In the genomic region with DNA sequence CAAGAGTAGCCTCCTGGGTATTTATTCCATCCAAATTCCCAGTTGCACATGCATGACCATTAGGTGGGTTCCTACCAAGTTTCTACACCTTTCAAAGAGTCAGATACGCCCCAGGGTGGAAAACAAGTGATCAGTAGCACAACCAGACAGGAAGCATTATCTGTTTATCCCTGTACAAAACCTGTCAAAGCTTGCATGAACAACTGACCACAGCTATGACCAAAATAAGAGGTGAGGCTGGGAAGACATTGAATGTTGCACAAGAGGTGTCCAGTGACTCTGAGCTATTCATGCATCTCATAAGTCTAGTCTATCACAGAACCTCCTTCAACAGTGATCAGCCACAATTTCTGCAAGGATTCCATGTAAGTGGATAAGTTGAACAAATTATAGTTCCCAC, we compare ENCODE assay signal across 15 cellular contexts. TPM values are rescaled to one million over a fixed set of nuclear protein-coding genes. Genes with fewer than 3 reads are reported as not detected.
"Had no signal": no experiment of that assay in that cellular context is flagged by ENCODE, and none has a peak within 500 bp of the region (broad histone marks: within the 10 kb centered on the region; RNA-seq: fewer than 3 reads in every experiment).

No MANE protein-coding gene starts in this region.

- H3K36me3 ChIP-seq: esophagus squamous epithelium, neutrophil, pancreas, thoracic aorta, upper lobe of left lung, WERI-Rb-1 had no signal

- H3K4me3 ChIP-seq: esophagus squamous epithelium, lung, pancreas, thoracic aorta, upper lobe of left lung had no signal

- H3K27me3 ChIP-seq: esophagus squamous epithelium, pancreas, upper lobe of left lung had no signal

- DNase-seq: activated CD4-positive, alpha-beta T cell treated with anti-CD3 and anti-CD28 coated beads, Interleukin-2, amount 50 U/mL, for 48 hours; activated gamma-delta T cell treated with Interleukin-2 at 50 U/mL for 16 hours; activated T-cell treated with anti-CD3 and anti-CD28 coated beads for 4 hours; amniotic stem cell; caudate nucleus; esophagus squamous epithelium; islet precursor cell; pancreas; stimulated activated CD4-positive, alpha-beta T cell treated with anti-CD3 and anti-CD28 coated beads, Interleukin-4, amount 100 ng/mL, for 24 hours; upper lobe of left lung; WERI-Rb-1 had no signal

- H3K9me3 ChIP-seq: esophagus squamous epithelium, neutrophil, pancreas, thoracic aorta, upper lobe of left lung had no signal

- H3K27ac ChIP-seq: esophagus squamous epithelium, neutrophil, pancreas, thoracic aorta, upper lobe of left lung, WERI-Rb-1 had no signal

- H3K4me1 ChIP-seq: pancreas, upper lobe of left lung had no signal

RNA-seq across cellular contexts. Expression of gene TMEM45B, which starts 28.1 kb away (rescaled TPM):
- total RNA-seq: natural killer cell treated with Interleukin-12 subunit alpha and Interleukin-12 subunit beta and Interleukin-15 and Interleukin-18, amount 100 ng/mL, for 72 hours; thoracic aorta had no signal
